In genomic region chr3:46095307-46095706, GRCh38 we compare ENCODE assay signal across 10 cellular contexts.
DNase-seq lines count a peak whose midpoint lies in the region; ATAC-seq and TF ChIP-seq lines count a peak whose summit lies in the region.
"Had no signal": no experiment of that assay in that cellular context is flagged by ENCODE, and none has a peak within 500 bp of the region (broad histone marks: within the 10 kb centered on the region; RNA-seq: fewer than 3 reads in every experiment).

No MANE protein-coding gene starts in this region.

- no peak for TF ChIP-seq CTCF in chondrocyte (IDR thresholded peaks at IDR 0.05)
- no peak for TF ChIP-seq CTCF in foreskin fibroblast (IDR thresholded peaks at IDR 0.05; ENCODE audit: low read depth, low read length)

- CTCF ChIA-PET in activated CD8-positive, alpha-beta memory T cell treated with anti-CD3 and anti-CD28 coated beads, Interleukin-2, amount 10 ng/mL, durations not matched to agents 7 days and 5 days (lab: Charles Lee), result interaction anchor here (0.7 to 10.7 kb wide), 4 partner anchors 15 to 120 kb away, joined by 3 to 94 read pairs (median 4); partner anchors contain the start of gene CCR1

- no peak overlapping the region for H3K4me3 ChIP-seq in foreskin fibroblast (ENCODE audit: low read depth in 1 of 2, low read length in 2 of 2)

- peaks cover 99% of the 10 kb centered on the region for H3K4me1 Mint-ChIP-seq in dendritic cell treated with granulocyte-macrophage colony-stimulating factor and Interleukin-4, amounts not matched to agents 40 ng/mL and 50 ng/mL, for 4 days (ENCODE audit: low read depth)
- no peaks in the 10 kb centered on the region for H3K4me1 Mint-ChIP-seq in chondrocyte (ENCODE audit: low read depth)
- H3K4me1 Mint-ChIP-seq in activated CD8-positive, alpha-beta memory T cell treated with anti-CD3 and anti-CD28 coated beads, Interleukin-2, amount 10 ng/mL, durations not matched to agents 7 days and 5 days, result peaks cover 88% of the 10 kb centered on the region

- H3K9me3 Mint-ChIP-seq in dendritic cell treated with granulocyte-macrophage colony-stimulating factor and Interleukin-4, amounts not matched to agents 40 ng/mL and 50 ng/mL, for 4 days, result no peaks in the 10 kb centered on the region
- H3K9me3 Mint-ChIP-seq in chondrocyte (ENCODE audit: low read depth), result peaks cover 4% of the 10 kb centered on the region
- peaks cover 2% of the 10 kb centered on the region for H3K9me3 Mint-ChIP-seq in activated CD8-positive, alpha-beta memory T cell treated with anti-CD3 and anti-CD28 coated beads, Interleukin-2, amount 10 ng/mL, durations not matched to agents 7 days and 5 days (ENCODE audit: low read depth)

- ATAC-seq in GM18505 (IDR thresholded peaks at IDR 0.05; ENCODE audit: unreplicated experiment) (peak; percentile 55), GM21529 (IDR thresholded peaks at IDR 0.05; ENCODE audit: unreplicated experiment) (peak; percentile 50), HG03442 (IDR thresholded peaks at IDR 0.05; ENCODE audit: unreplicated experiment) (peak; percentile 48)
- no peak for ATAC-seq in activated CD8-positive, alpha-beta memory T cell treated with anti-CD3 and anti-CD28 coated beads, Interleukin-2, amount 10 ng/mL, durations not matched to agents 7 days and 5 days

- intact Hi-C loops in dendritic cell treated with granulocyte-macrophage colony-stimulating factor and Interleukin-4, amounts not matched to agents 40 ng/mL and 50 ng/mL, for 4 days (cut with micrococcal nuclease), result no loop called here

- TF ChIP-seq POLR2A in GM18505 (IDR thresholded peaks at IDR 0.05; ENCODE audit: borderline replicate concordance, extremely low read depth, insufficient read depth, insufficient read length), result no peak

- H3K27ac Mint-ChIP-seq in dendritic cell treated with granulocyte-macrophage colony-stimulating factor and Interleukin-4, amounts not matched to agents 40 ng/mL and 50 ng/mL, for 4 days, result peak overlapping the region; percentile 100
- no peak overlapping the region for H3K27ac Mint-ChIP-seq in chondrocyte (ENCODE audit: unreplicated experiment)
- H3K27ac Mint-ChIP-seq in activated CD8-positive, alpha-beta memory T cell treated with anti-CD3 and anti-CD28 coated beads, Interleukin-2, amount 10 ng/mL, durations not matched to agents 7 days and 5 days, result no peak overlapping the region

- DNase-seq in chondrocyte (ENCODE audit: low spot score) (no peak), foreskin fibroblast (no peak), hippocampal formation (lab: John Stamatoyannopoulos, UW) (no peak)
- DNase-seq in activated CD8-positive, alpha-beta memory T cell treated with anti-CD3 and anti-CD28 coated beads, Interleukin-2, amount 10 ng/mL, durations not matched to agents 7 days and 5 days, result no peak
- DNase-seq: activated CD8-positive, alpha-beta memory T cell treated with anti-CD3 and anti-CD28 coated beads, Interleukin-2, amount 50 U/mL, for 4 hours; DMS153 had no signal

- H3K4me3 Mint-ChIP-seq in dendritic cell treated with granulocyte-macrophage colony-stimulating factor and Interleukin-4, amounts not matched to agents 40 ng/mL and 50 ng/mL, for 4 days, result peak overlapping the region; percentile 9
- no peak overlapping the region for H3K4me3 Mint-ChIP-seq in chondrocyte (ENCODE audit: unreplicated experiment)
- H3K4me3 Mint-ChIP-seq in activated CD8-positive, alpha-beta memory T cell treated with anti-CD3 and anti-CD28 coated beads, Interleukin-2, amount 10 ng/mL, durations not matched to agents 7 days and 5 days, result no peak overlapping the region

- no peaks in the 10 kb centered on the region for H3K27me3 Mint-ChIP-seq in dendritic cell treated with granulocyte-macrophage colony-stimulating factor and Interleukin-4, amounts not matched to agents 40 ng/mL and 50 ng/mL, for 4 days
- peaks cover 9% of the 10 kb centered on the region for H3K27me3 Mint-ChIP-seq in chondrocyte (ENCODE audit: low read depth)
- H3K27me3 Mint-ChIP-seq in activated CD8-positive, alpha-beta memory T cell treated with anti-CD3 and anti-CD28 coated beads, Interleukin-2, amount 10 ng/mL, durations not matched to agents 7 days and 5 days, result no peaks in the 10 kb centered on the region

- H3K36me3 Mint-ChIP-seq in dendritic cell treated with granulocyte-macrophage colony-stimulating factor and Interleukin-4, amounts not matched to agents 40 ng/mL and 50 ng/mL, for 4 days (ENCODE audit: low read depth), result no peaks in the 10 kb centered on the region
- no peaks in the 10 kb centered on the region for H3K36me3 Mint-ChIP-seq in chondrocyte (ENCODE audit: low read depth)
- H3K36me3 Mint-ChIP-seq in activated CD8-positive, alpha-beta memory T cell treated with anti-CD3 and anti-CD28 coated beads, Interleukin-2, amount 10 ng/mL, durations not matched to agents 7 days and 5 days, result peaks cover 36% of the 10 kb centered on the region
